Comparison of ENCODE assay signal across 1 cellular context in the genomic region with DNA sequence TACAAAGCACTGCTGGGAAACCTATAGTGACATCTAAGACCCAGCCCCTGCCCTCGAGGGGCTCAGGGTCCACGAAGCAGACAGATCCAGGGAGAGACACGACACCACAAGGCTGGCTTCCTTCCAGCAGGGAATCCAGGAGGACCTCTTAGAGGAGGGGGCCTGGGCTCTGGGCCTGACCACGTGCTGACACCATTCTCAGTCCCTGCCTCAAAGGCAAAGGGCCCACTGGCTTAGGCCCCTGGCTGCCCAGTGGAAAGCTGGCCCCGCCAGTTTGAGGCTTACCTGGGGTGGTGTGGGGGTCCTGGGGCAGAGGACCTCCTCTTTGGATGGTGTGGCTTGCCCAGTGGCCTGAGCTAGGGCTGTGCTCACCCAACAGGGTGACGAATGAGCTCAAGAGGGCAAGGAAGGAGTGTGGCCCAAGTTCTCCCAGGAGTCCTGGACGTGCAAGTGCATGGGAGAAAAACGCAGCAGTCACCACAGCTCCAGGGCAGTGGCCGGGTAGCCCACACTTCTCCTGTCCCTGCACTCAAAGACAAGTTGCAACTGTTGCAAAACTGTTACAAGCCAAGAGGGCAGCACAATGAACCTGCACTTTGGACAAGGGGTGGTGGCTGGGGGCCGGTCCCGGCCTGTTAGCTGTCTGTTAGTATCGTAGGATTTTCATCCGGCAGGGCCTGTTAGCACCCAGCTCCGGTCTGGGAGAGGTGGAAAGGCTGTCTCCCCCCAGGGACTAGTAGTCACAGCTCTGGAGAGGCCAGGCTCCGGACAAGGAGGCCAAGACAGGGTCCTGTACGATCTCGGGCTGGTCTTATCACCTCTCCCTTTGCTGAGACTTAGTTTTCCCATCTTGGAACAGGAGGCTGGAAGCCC.
TF ChIP-seq lines count a peak whose summit lies in the region.

No MANE protein-coding gene starts in this region.

TF ChIP-seq in H1, 55 proteins besides CTCF, POLR2A, EP300 and RAD21:
- TF ChIP-seq YY1 (IDR thresholded peaks at IDR 0.05; ENCODE audit: low read depth, low read length) (no peak), ASH2L (IDR thresholded peaks at IDR 0.05; ENCODE audit: low read length) (no peak), SAP30 (IDR thresholded peaks at IDR 0.05; ENCODE audit: insufficient read depth, insufficient replicate concordance, low read length) (no peak), SIX5 (IDR thresholded peaks at IDR 0.05; ENCODE audit: low read depth, low read length) (no peak), SRF (IDR thresholded peaks at IDR 0.05; ENCODE audit: low read depth, low read length) (no peak), HDAC2 (IDR thresholded peaks at IDR 0.05; ENCODE audit: borderline replicate concordance in 1 of 2, low read depth in 2 of 2, low read length in 2 of 2) (no peak), JUND (IDR thresholded peaks at IDR 0.05; ENCODE audit: low read length) (no peak), GTF2F1 (IDR thresholded peaks at IDR 0.05; ENCODE audit: borderline replicate concordance, low read depth, low read length) (no peak)
TF ChIP-seq in H1: peak in this region for 0.
